ENCODE assay signal across 35 cellular contexts in genomic region chr10:127849896-127850295, GRCh38. TPM values are rescaled to one million over a fixed set of nuclear protein-coding genes. Genes with fewer than 3 reads are reported as not detected.
"Had no signal": no experiment of that assay in that cellular context is flagged by ENCODE, and none has a peak within 500 bp of the region (broad histone marks: within the 10 kb centered on the region; RNA-seq: fewer than 3 reads in every experiment).

No MANE protein-coding gene starts in this region.

- DNase-seq: colonic mucosa; effector CD8-positive, alpha-beta T cell; foreskin keratinocyte; glutamatergic neuron; heart right ventricle; hippocampal formation; kidney glomerular epithelial cell; left colon; left ventricle myocardium superior; lower lobe of right lung; nephron progenitor cell; pancreas; sigmoid colon; stimulated activated CD4-positive, alpha-beta T cell treated with anti-CD3 and anti-CD28 coated beads, Interleukin-2, amount 100 ng/mL, for 24 hours; stimulated activated CD4-positive, alpha-beta T cell treated with anti-CD3 and anti-CD28 coated beads, Interleukin-4, amount 100 ng/mL, for 24 hours; stimulated activated naive CD4-positive, alpha-beta T cell treated with Interleukin-2 at 50 U/mL for 16 hours; stomach; thyroid gland; trophoblast cell had no signal

- H3K27ac ChIP-seq: colonic mucosa, esophagus muscularis mucosa, foreskin keratinocyte, gastroesophageal sphincter, heart right ventricle, lower lobe of right lung, neutrophil, pancreas, sigmoid colon, stomach, thyroid gland, vagina had no signal

- H3K27me3 ChIP-seq: colonic mucosa, foreskin keratinocyte, pancreas, thyroid gland, vagina had no signal

- H3K4me1 ChIP-seq: colonic mucosa, foreskin keratinocyte, pancreas, sigmoid colon, thyroid gland, vagina had no signal

- H3K36me3 Mint-ChIP-seq: naive thymus-derived CD8-positive, alpha-beta T cell; stimulated activated effector memory CD8-positive, alpha-beta T cell treated with anti-CD3 and anti-CD28 coated beads, Interleukin-12 subunit alpha, Interleukin-12 subunit beta, amount 100 ng/mL, for 72 hours had no signal

- H3K9me3 ChIP-seq: colonic mucosa, esophagus muscularis mucosa, gastroesophageal sphincter, heart right ventricle, lower lobe of right lung, neutrophil, pancreas, sigmoid colon, stomach, thyroid gland, vagina had no signal

- H3K36me3 ChIP-seq: colonic mucosa, esophagus muscularis mucosa, gastroesophageal sphincter, heart right ventricle, lower lobe of right lung, neutrophil, pancreas, sigmoid colon, stomach, thyroid gland, vagina had no signal

- ATAC-seq: foreskin keratinocyte; gastroesophageal sphincter; heart right ventricle; left colon; left ventricle myocardium superior; lower lobe of right lung; naive thymus-derived CD8-positive, alpha-beta T cell; pancreas; stimulated activated effector memory CD8-positive, alpha-beta T cell treated with anti-CD3 and anti-CD28 coated beads, Interleukin-12 subunit alpha, Interleukin-12 subunit beta, amount 100 ng/mL, for 72 hours had no signal

- H3K9me3 Mint-ChIP-seq: dendritic cell treated with granulocyte-macrophage colony-stimulating factor and Interleukin-4, amounts not matched to agents 40 ng/mL and 50 ng/mL, for 4 days; nephron progenitor cell had no signal

- H3K4me3 Mint-ChIP-seq: dendritic cell treated with granulocyte-macrophage colony-stimulating factor and Interleukin-4, amounts not matched to agents 40 ng/mL and 50 ng/mL, for 4 days; naive thymus-derived CD8-positive, alpha-beta T cell; nephron progenitor cell; stimulated activated effector memory CD8-positive, alpha-beta T cell treated with anti-CD3 and anti-CD28 coated beads, Interleukin-12 subunit alpha, Interleukin-12 subunit beta, amount 100 ng/mL, for 72 hours had no signal

- H3K4me3 ChIP-seq: colonic mucosa, esophagus muscularis mucosa, gastroesophageal sphincter, heart right ventricle, lower lobe of right lung, pancreas, sigmoid colon, stomach, thyroid gland, vagina had no signal

- H3K27ac Mint-ChIP-seq: dendritic cell treated with granulocyte-macrophage colony-stimulating factor and Interleukin-4, amounts not matched to agents 40 ng/mL and 50 ng/mL, for 4 days; progenitor cell of endocrine pancreas; stimulated activated effector memory CD8-positive, alpha-beta T cell treated with anti-CD3 and anti-CD28 coated beads, Interleukin-12 subunit alpha, Interleukin-12 subunit beta, amount 100 ng/mL, for 72 hours had no signal

RNA-seq across cellular contexts. Expression of gene CLRN3, which starts 42.8 kb away (rescaled TPM):
- total RNA-seq: endothelial cell of umbilical vein; epithelial cell of proximal tubule; esophagus muscularis mucosa; fibroblast of lung; foreskin keratinocyte; gastroesophageal sphincter; heart right ventricle; left ventricle myocardium superior; lower lobe of right lung; myocyte; naive thymus-derived CD8-positive, alpha-beta T cell; omental fat pad; sigmoid colon; subcutaneous adipose tissue; temporal lobe; thyroid gland; ureter; vagina had no signal
- polyA plus RNA-seq: fibroblast of lung; foreskin keratinocyte; heart right ventricle; naive thymus-derived CD8-positive, alpha-beta T cell had no signal
